29 cellular contexts compared by ENCODE assay signal in genomic region chr1:213020016-213020415, GRCh38.
"Had no signal": no experiment of that assay in that cellular context is flagged by ENCODE, and none has a peak within 500 bp of the region (broad histone marks: within the 10 kb centered on the region; RNA-seq: fewer than 3 reads in every experiment).

No MANE protein-coding gene starts in this region.

- H3K27ac ChIP-seq: colonic mucosa, coronary artery, dorsolateral prefrontal cortex, epithelial cell of prostate, esophagus muscularis mucosa, esophagus squamous epithelium, foreskin keratinocyte, gastrocnemius medialis, gastroesophageal sphincter, heart left ventricle, heart right ventricle had no signal

- FAIRE-seq: colon, endometrium, endothelial cell of umbilical vein, frontal cortex had no signal

- H3K27ac Mint-ChIP-seq: dendritic cell treated with granulocyte-macrophage colony-stimulating factor and Interleukin-4, amounts not matched to agents 40 ng/mL and 50 ng/mL, for 4 days; effector memory CD8-positive, alpha-beta T cell; endodermal cell had no signal

- ATAC-seq: effector memory CD8-positive, alpha-beta T cell; esophagus mucosa; foreskin keratinocyte; gastrocnemius medialis; gastroesophageal sphincter; heart left ventricle; heart right ventricle had no signal

- H3K4me1 Mint-ChIP-seq: endodermal cell had no signal

- H3K27me3 Mint-ChIP-seq: dendritic cell treated with granulocyte-macrophage colony-stimulating factor and Interleukin-4, amounts not matched to agents 40 ng/mL and 50 ng/mL, for 4 days had no signal

- H3K9me3 ChIP-seq: colonic mucosa, esophagus muscularis mucosa, esophagus squamous epithelium, gastrocnemius medialis, gastroesophageal sphincter, heart left ventricle, heart right ventricle had no signal

- H3K4me3 Mint-ChIP-seq: dendritic cell treated with granulocyte-macrophage colony-stimulating factor and Interleukin-4, amounts not matched to agents 40 ng/mL and 50 ng/mL, for 4 days; effector memory CD8-positive, alpha-beta T cell; endodermal cell had no signal

- H3K4me3 ChIP-seq: colonic mucosa, coronary artery, dorsolateral prefrontal cortex, esophagus muscularis mucosa, esophagus squamous epithelium, gastrocnemius medialis, gastroesophageal sphincter, heart left ventricle, heart right ventricle had no signal

- H3K27me3 ChIP-seq: gastrocnemius medialis had no signal

- H3K4me1 ChIP-seq: colonic mucosa, foreskin keratinocyte, gastrocnemius medialis had no signal

- DNase-seq: colonic mucosa; cortex of kidney; dermis blood vessel endothelial cell; dorsolateral prefrontal cortex; effector CD4-positive, alpha-beta T cell; effector CD8-positive, alpha-beta T cell; effector memory CD4-positive, alpha-beta T cell; effector memory CD8-positive, alpha-beta T cell; endodermal cell; erythroblast; esophagus squamous epithelium; foreskin fibroblast; foreskin keratinocyte; foreskin melanocyte; gastrocnemius medialis; glutamatergic neuron; head of caudate nucleus; heart left ventricle; heart right ventricle had no signal

- H3K36me3 ChIP-seq: colonic mucosa, esophagus muscularis mucosa, esophagus squamous epithelium, gastrocnemius medialis, gastroesophageal sphincter, heart left ventricle, heart right ventricle had no signal

- H3K9me3 Mint-ChIP-seq: dendritic cell treated with granulocyte-macrophage colony-stimulating factor and Interleukin-4, amounts not matched to agents 40 ng/mL and 50 ng/mL, for 4 days; effector memory CD8-positive, alpha-beta T cell had no signal
